24 cellular contexts compared by ENCODE assay signal in genomic region chr12:56229082-56229481, GRCh38. TPM values are rescaled to one million over a fixed set of nuclear protein-coding genes. Genes with fewer than 3 reads are reported as not detected.
DNase-seq lines count a peak whose midpoint lies in the region; ATAC-seq, FAIRE-seq and TF ChIP-seq lines count a peak whose summit lies in the region.
"Had no signal": no experiment of that assay in that cellular context is flagged by ENCODE, and none has a peak within 500 bp of the region (broad histone marks: within the 10 kb centered on the region; RNA-seq: fewer than 3 reads in every experiment).

No MANE protein-coding gene starts in this region.

- no peak overlapping the region for H3K4me3 ChIP-seq in BLaER1 treated with 17β-estradiol and CSF1 and Interleukin-3, amounts not matched to agents 10 nM and 100 nM
- H3K4me3 ChIP-seq in HEK293 (ENCODE audit: low read depth, low read length) (no peak overlapping the region), K562 (no peak overlapping the region), osteoblast (ENCODE audit: insufficient read depth, low read length) (no peak overlapping the region)

- H3K4me1 ChIP-seq in BLaER1 treated with 17β-estradiol and CSF1 and Interleukin-3, amounts not matched to agents 10 nM and 100 nM, result peaks cover 19 to 58% (median 48%) of the 10 kb centered on the region in 10 experiments; a peak in 19 of 20 replicates
- 0 out of 2 replicates have a peak, but pooled peaks cover 5% of the 10 kb centered on the region for H3K4me1 ChIP-seq in HEK293 (ENCODE audit: control insufficient read depth, insufficient read depth, low read length)
- H3K4me1 ChIP-seq in K562 (replicated peaks in 1 of 2; ENCODE audit: control insufficient read depth in 2 of 2, insufficient read depth in 2 of 2, low read length in 2 of 2), result peaks cover 13 to 16% of the 10 kb centered on the region in 2 experiments; a peak in 4 of 5 replicates
- peaks cover 11% of the 10 kb centered on the region for H3K4me1 ChIP-seq in osteoblast (ENCODE audit: insufficient read depth, low read length)

- TF ChIP-seq CTCF in HEK293 (tag by site-specific recombination; IDR thresholded peaks at IDR 0.05), result no peak
- TF ChIP-seq CTCF in K562 (IDR thresholded peaks at IDR 0.05 in 2 of 3, conservative IDR thresholded peaks at IDR 0.05 in 1 of 3; ENCODE audit: insufficient read depth in 2 of 3, low read depth in 1 of 3, low read length in 3 of 3), result no peak
- TF ChIP-seq CTCF in osteoblast (IDR thresholded peaks at IDR 0.05; ENCODE audit: extremely low read depth, low read depth, low read length), result no peak

- TF ChIP-seq POLR2A in K562 (conservative IDR thresholded peaks at IDR 0.05), result no peak

- TF ChIP-seq EP300 in K562 (IDR thresholded peaks at IDR 0.05; ENCODE audit: low read length), result no peak

- peaks cover 0 to 21% (median 5%) of the 10 kb centered on the region in 11 experiments; a peak in 6 of 22 replicates for H3K36me3 ChIP-seq in BLaER1 treated with 17β-estradiol and CSF1 and Interleukin-3, amounts not matched to agents 10 nM and 100 nM
- peaks cover 9 to 24% of the 10 kb centered on the region in 2 experiments; a peak in 2 of 3 replicates for H3K36me3 ChIP-seq in HEK293 (ENCODE audit: control insufficient read depth in 2 of 2, insufficient read depth in 1 of 2, low read length in 2 of 2)
- H3K36me3 ChIP-seq in K562 (ENCODE audit: control insufficient read depth, insufficient read depth, low read length), result peaks cover 9% of the 10 kb centered on the region; the same call in 2 of the 3 replicates
- peaks cover 3% of the 10 kb centered on the region for H3K36me3 ChIP-seq in osteoblast (ENCODE audit: insufficient read depth, low read length)

- DNase-seq in K562 (ENCODE audit: extremely low read depth in 1 of 4, low spot score in 3 of 4) (peak in 2 of 4 experiments; percentile 43 to 57), osteoblast (ENCODE audit: insufficient read length, low spot score, missing footprints) (peak; percentile 19), EL (no peak), NCI-H446 (lab: John Stamatoyannopoulos, UW) (no peak)
- DNase-seq: ACHN; C1 segment of cervical spinal cord; Calu3; CD8-positive, alpha-beta T cell; DMS153; GOT3; KBM-7; NCI-H1092 treated with DMSO at 0.1 percent for 48 hours; NCI-H1436 treated with DMSO at 0.1 percent for 48 hours; NCI-H1930; NCI-H345; NCI-H524 treated with DMSO at 0.1 percent for 48 hours had no signal

- POLR2A ChIA-PET in HEK293 (lab: Yijun Ruan, JAX), result no interaction called here
- POLR2A ChIA-PET in K562 (lab: Yijun Ruan, JAX), result interaction anchor here (0.9 kb wide), 1 partner anchor 112 kb away, joined by 3 read pairs; no protein-coding TSS in a partner anchor

- H3K27me3 ChIP-seq in BLaER1 treated with 17β-estradiol and CSF1 and Interleukin-3, amounts not matched to agents 10 nM and 100 nM, result no peaks in the 10 kb centered on the region
- H3K27me3 ChIP-seq in K562 (ENCODE audit: control insufficient read depth in 2 of 2, insufficient read depth in 2 of 2, low read length in 2 of 2), result no peaks in the 10 kb centered on the region
- no peaks in the 10 kb centered on the region for H3K27me3 ChIP-seq in osteoblast (ENCODE audit: insufficient read depth, low read length)

- H3K79me2 ChIP-seq in K562 (ENCODE audit: control insufficient read depth, insufficient read depth, low read length) (peaks cover 13% of the 10 kb centered on the region), osteoblast (ENCODE audit: insufficient read depth, low read length) (peaks cover 5% of the 10 kb centered on the region)

- H3K27ac ChIP-seq in BLaER1 treated with 17β-estradiol and CSF1 and Interleukin-3, amounts not matched to agents 10 nM and 100 nM, result peak overlapping the region in 7 of 11 experiments; percentile 8 to 60 (median 44); a peak in 9 of 22 replicates
- H3K27ac ChIP-seq in HEK293 (ENCODE audit: extremely low read depth, low read depth, low read length) (no peak overlapping the region), K562 (ENCODE audit: extremely low read depth, low read depth, low read length) (no peak overlapping the region), osteoblast (ENCODE audit: low read depth, low read length) (no peak overlapping the region)

- CTCF ChIA-PET in HEK293 (lab: Yijun Ruan, JAX), result interaction anchor here (0.6 kb wide), 1 partner anchor 39 kb away, joined by 4 read pairs; no protein-coding TSS in a partner anchor
- CTCF ChIA-PET in K562 (lab: Yijun Ruan, JAX; ENCODE audit: low intra/inter-chr PET ratio), result no interaction called here

- ATAC-seq in K562 (peak; percentile 7; the same call in 1 of the 3 replicates), HG03342 (IDR thresholded peaks at IDR 0.05; ENCODE audit: unreplicated experiment) (no peak)
- ATAC-seq: CD8-positive, alpha-beta T cell; HCT116 had no signal

- BruUV-seq in K562 (replicated peaks; lab: Mats Ljungman, UMichigan), result no TSS peak

- H4K20me1 ChIP-seq in BLaER1 treated with 17β-estradiol and CSF1 and Interleukin-3, amounts not matched to agents 10 nM and 100 nM, result no peaks in the 10 kb centered on the region
- H4K20me1 ChIP-seq in K562 (replicated peaks; ENCODE audit: control insufficient read depth, insufficient read depth, low read length) (no peaks in the 10 kb centered on the region), osteoblast (ENCODE audit: insufficient read depth, low read length) (no peaks in the 10 kb centered on the region)

- FAIRE-seq in K562 (lab: Jason Lieb, UNC), result peak; percentile 68
- FAIRE-seq: G401.6, GM18507, RCC 7860 had no signal

- in situ Hi-C loops in K562 (cut with MboI), result no loop called here

- H2AFZ ChIP-seq in K562 (ENCODE audit: low read depth, low read length) (no peak overlapping the region), osteoblast (ENCODE audit: low read length) (no peak overlapping the region)

- H3K9me1 ChIP-seq in K562 (ENCODE audit: control insufficient read depth, insufficient read depth, low read length), result no peaks in the 10 kb centered on the region

- no peak for TF ChIP-seq RAD21 in K562 (CRISPR knock-in tag; conservative IDR thresholded peaks at IDR 0.05 in 1 of 2, IDR thresholded peaks at IDR 0.05 in 1 of 2)

- 45% methylated on average over 7 of the region's 7 CpGs for WGBS in K562 (ENCODE audit: insufficient coverage, low coverage, missing lambda C conversion rate)

- H3K4me2 ChIP-seq in BLaER1 treated with 17β-estradiol and CSF1 and Interleukin-3, amounts not matched to agents 10 nM and 100 nM, result peak overlapping the region in 9 of 11 experiments; percentile 39 to 80 (median 68); a peak in 17 of 22 replicates
- H3K4me2 ChIP-seq in K562 (ENCODE audit: insufficient read depth, low read length) (no peak overlapping the region), osteoblast (ENCODE audit: insufficient read depth, low read length) (no peak overlapping the region)

- intact Hi-C loops in K562 (cut with micrococcal nuclease), result loop anchor here (10.0 kb wide), 1 partner anchor 184 kb away; the partner anchor contains the start of gene RPS26

- 0 out of 22 replicates have a peak overlapping the region, but pooled peaks of 1 of the 11 experiments have one; percentile 26 for H3K9ac ChIP-seq in BLaER1 treated with 17β-estradiol and CSF1 and Interleukin-3, amounts not matched to agents 10 nM and 100 nM
- peak overlapping the region in 1 of 2 experiments; percentile 10; a peak in 1 of 4 replicates for H3K9ac ChIP-seq in K562 (ENCODE audit: insufficient read depth in 1 of 2, low read depth in 2 of 2, low read length in 2 of 2)

- no peaks in the 10 kb centered on the region for H3K9me3 ChIP-seq in BLaER1 treated with 17β-estradiol and CSF1 and Interleukin-3, amounts not matched to agents 10 nM and 100 nM (replicated peaks in 1 of 11)
- no peaks in the 10 kb centered on the region for H3K9me3 ChIP-seq in HEK293 (ENCODE audit: control insufficient read depth, insufficient read depth, low read depth, low read length)
- no peaks in the 10 kb centered on the region for H3K9me3 ChIP-seq in K562 (replicated peaks; ENCODE audit: control insufficient read depth, insufficient read depth, low read depth, low read length)
- H3K9me3 ChIP-seq in osteoblast (ENCODE audit: low read depth, low read length), result no peaks in the 10 kb centered on the region

RNA-seq across cellular contexts. Expression of gene SLC39A5, which starts 0.8 kb away (rescaled TPM):
- 0.76 and 0.83 TPM in 2 replicates for total RNA-seq in K562 (2011; cell fraction: chromatin; rRNA removed; ENCODE audit: low replicate concordance)
- total RNA-seq in K562 (2011; cell fraction: nucleolus; rRNA removed), result 0.67 and 1.6 TPM in 2 replicates
- 1.5 and 2.7 TPM in 2 replicates for total RNA-seq in K562 (2011; cell fraction: nucleoplasm; rRNA removed)
- total RNA-seq in K562 (2014; rRNA removed), result not detected in 2 replicates
- total RNA-seq in K562 (2014; rRNA removed; fragmentation: Illumina TruSeq; extraction: Trizol), result not detected in 2 replicates
- total RNA-seq in K562 (2015; rRNA removed; fragmentation: Illumina TruSeq; extraction: Trizol), result not detected in 2 replicates
- 0.27 TPM in 1 of 2 replicates, not detected in the other for total RNA-seq in K562 (2021)
- polyA plus RNA-seq in K562 (2011; rRNA removed), result 0.08 and 0.18 TPM in 2 replicates
- 0.06 TPM in 1 of 2 replicates, not detected in the other for polyA plus RNA-seq in K562 (2011; cell fraction: cytosol; rRNA removed)
- 0.41 and 0.42 TPM in 2 replicates for polyA plus RNA-seq in K562 (2011; cell fraction: nucleus; rRNA removed)
- 0.13 and 0.40 TPM in 2 replicates for polyA plus RNA-seq in K562 (2012)
- 0.10 TPM in 1 of 2 replicates, not detected in the other for polyA plus RNA-seq in K562 (2014; fragmentation: Illumina TruSeq; extraction: Trizol)
- not detected for polyA plus RNA-seq in K562 (2014; fragmentation: Nextera tagmentation; extraction: Ambion mirVana)
- not detected in 2 replicates for polyA plus RNA-seq in K562 (2014; rRNA removed)
- polyA minus RNA-seq in K562 (2011; rRNA and poly(A)+ RNA removed), result not detected in 2 replicates
- not detected in 2 replicates for polyA minus RNA-seq in K562 (2011; cell fraction: cytosol; rRNA and poly(A)+ RNA removed)
- not detected in 2 replicates for polyA minus RNA-seq in K562 (2011; cell fraction: nucleus; rRNA and poly(A)+ RNA removed)
- total RNA-seq in osteoblast, result not detected in 2 replicates
- total RNA-seq: Calu3; CD8-positive, alpha-beta T cell; SK-MEL-5 had no signal

RNA-seq across cellular contexts. Expression of gene NABP2, which starts 4.9 kb away (rescaled TPM):
- 7.0 and 11.2 TPM in 2 replicates for total RNA-seq in K562 (2011; cell fraction: chromatin; rRNA removed; ENCODE audit: low replicate concordance)
- total RNA-seq in K562 (2011; cell fraction: nucleolus; rRNA removed), result 9.1 and 11.5 TPM in 2 replicates
- total RNA-seq in K562 (2011; cell fraction: nucleoplasm; rRNA removed), result 12.6 and 12.7 TPM in 2 replicates
- total RNA-seq in K562 (2014; rRNA removed), result 49.3 and 53.1 TPM in 2 replicates
- 38.1 and 38.2 TPM in 2 replicates for total RNA-seq in K562 (2014; rRNA removed; fragmentation: Illumina TruSeq; extraction: Trizol)
- 50.0 and 51.5 TPM in 2 replicates for total RNA-seq in K562 (2015; rRNA removed; fragmentation: Illumina TruSeq; extraction: Trizol)
- total RNA-seq in K562 (2021), result 39.5 and 43.1 TPM in 2 replicates
- polyA plus RNA-seq in K562 (2011; rRNA removed), result 51.6 and 60.6 TPM in 2 replicates
- 66.8 and 75.5 TPM in 2 replicates for polyA plus RNA-seq in K562 (2011; cell fraction: cytosol; rRNA removed)
- 13.8 and 14.0 TPM in 2 replicates for polyA plus RNA-seq in K562 (2011; cell fraction: nucleus; rRNA removed)
- 44.4 and 46.0 TPM in 2 replicates for polyA plus RNA-seq in K562 (2012)
- polyA plus RNA-seq in K562 (2014; fragmentation: Illumina TruSeq; extraction: Trizol), result 43.5 and 43.8 TPM in 2 replicates
- polyA plus RNA-seq in K562 (2014; fragmentation: Nextera tagmentation; extraction: Ambion mirVana), result 10 to 100 TPM; 11.3 to 28.0 TPM
- polyA plus RNA-seq in K562 (2014; rRNA removed), result 46.8 and 58.2 TPM in 2 replicates
- polyA minus RNA-seq in K562 (2011; rRNA and poly(A)+ RNA removed), result 27.9 and 28.7 TPM in 2 replicates
- polyA minus RNA-seq in K562 (2011; cell fraction: cytosol; rRNA and poly(A)+ RNA removed), result 17.8 and 19.0 TPM in 2 replicates
- 4.4 and 8.1 TPM in 2 replicates for polyA minus RNA-seq in K562 (2011; cell fraction: nucleus; rRNA and poly(A)+ RNA removed)
- total RNA-seq in osteoblast, result 26.8 and 27.4 TPM in 2 replicates

RNA-seq across cellular contexts. Expression of gene RNF41, which starts 7.4 kb away (rescaled TPM):
- total RNA-seq in K562 (2011; cell fraction: chromatin; rRNA removed; ENCODE audit: low replicate concordance), result 38.1 and 80.4 TPM in 2 replicates
- total RNA-seq in K562 (2011; cell fraction: nucleolus; rRNA removed), result 46.2 and 48.2 TPM in 2 replicates
- 35.6 and 42.0 TPM in 2 replicates for total RNA-seq in K562 (2011; cell fraction: nucleoplasm; rRNA removed)
- total RNA-seq in K562 (2014; rRNA removed), result 28.7 and 39.7 TPM in 2 replicates
- 32.2 and 33.8 TPM in 2 replicates for total RNA-seq in K562 (2014; rRNA removed; fragmentation: Illumina TruSeq; extraction: Trizol)
- 28.2 and 29.0 TPM in 2 replicates for total RNA-seq in K562 (2015; rRNA removed; fragmentation: Illumina TruSeq; extraction: Trizol)
- 37.1 and 40.6 TPM in 2 replicates for total RNA-seq in K562 (2021)
- polyA plus RNA-seq in K562 (2011; rRNA removed), result 45.4 and 63.8 TPM in 2 replicates
- 85.1 and 97.2 TPM in 2 replicates for polyA plus RNA-seq in K562 (2011; cell fraction: cytosol; rRNA removed)
- 35.0 and 44.2 TPM in 2 replicates for polyA plus RNA-seq in K562 (2011; cell fraction: nucleus; rRNA removed)
- polyA plus RNA-seq in K562 (2012), result 22.7 and 44.3 TPM in 2 replicates
- 46.8 and 53.2 TPM in 2 replicates for polyA plus RNA-seq in K562 (2014; fragmentation: Illumina TruSeq; extraction: Trizol)
- polyA plus RNA-seq in K562 (2014; fragmentation: Nextera tagmentation; extraction: Ambion mirVana), result 10 to 100 TPM; 29.7 to 30.0 TPM
- 36.0 and 39.3 TPM in 2 replicates for polyA plus RNA-seq in K562 (2014; rRNA removed)
- 94.3 and 95.6 TPM in 2 replicates for polyA minus RNA-seq in K562 (2011; rRNA and poly(A)+ RNA removed)
- polyA minus RNA-seq in K562 (2011; cell fraction: cytosol; rRNA and poly(A)+ RNA removed), result 44.2 and 59.1 TPM in 2 replicates
- polyA minus RNA-seq in K562 (2011; cell fraction: nucleus; rRNA and poly(A)+ RNA removed), result 19.4 and 38.8 TPM in 2 replicates
- 155 and 159 TPM in 2 replicates for total RNA-seq in osteoblast

RNA-seq across cellular contexts. Expression of gene ANKRD52, which starts 29.1 kb away (rescaled TPM):
- 36.9 and 89.7 TPM in 2 replicates for total RNA-seq in K562 (2011; cell fraction: chromatin; rRNA removed; ENCODE audit: low replicate concordance)
- 28.3 and 32.8 TPM in 2 replicates for total RNA-seq in K562 (2011; cell fraction: nucleolus; rRNA removed)
- 34.2 and 38.4 TPM in 2 replicates for total RNA-seq in K562 (2011; cell fraction: nucleoplasm; rRNA removed)
- total RNA-seq in K562 (2014; rRNA removed) (7.5 and 14.9 TPM in 2 replicates), K562 (2014; rRNA removed; fragmentation: Illumina TruSeq; extraction: Trizol) (5.8 and 7.9 TPM in 2 replicates), K562 (2015; rRNA removed; fragmentation: Illumina TruSeq; extraction: Trizol) (8.7 and 10.2 TPM in 2 replicates), K562 (2021) (39.1 and 46.8 TPM in 2 replicates), osteoblast (17.7 and 18.8 TPM in 2 replicates)
- polyA plus RNA-seq in K562 (2011; rRNA removed) (7.4 and 13.4 TPM in 2 replicates), K562 (2014; fragmentation: Illumina TruSeq; extraction: Trizol) (22.6 and 25.5 TPM in 2 replicates), K562 (2014; fragmentation: Nextera tagmentation; extraction: Ambion mirVana) (under 1 TPM; 0.52 to 0.55 TPM), K562 (2014; rRNA removed) (16.7 and 17.3 TPM in 2 replicates)
- polyA plus RNA-seq in K562 (2011; cell fraction: cytosol; rRNA removed), result 9.9 and 12.9 TPM in 2 replicates
- polyA plus RNA-seq in K562 (2011; cell fraction: nucleus; rRNA removed), result 33.2 and 50.3 TPM in 2 replicates
- 21.4 and 22.5 TPM in 2 replicates for polyA plus RNA-seq in K562 (2012)
- 9.5 and 13.7 TPM in 2 replicates for polyA minus RNA-seq in K562 (2011; rRNA and poly(A)+ RNA removed)
- polyA minus RNA-seq in K562 (2011; cell fraction: cytosol; rRNA and poly(A)+ RNA removed), result 15.3 and 16.6 TPM in 2 replicates
- polyA minus RNA-seq in K562 (2011; cell fraction: nucleus; rRNA and poly(A)+ RNA removed), result 7.7 and 12.7 TPM in 2 replicates

RNA-seq across cellular contexts. Expression of gene COQ10A, which starts 37.7 kb away (rescaled TPM):
- total RNA-seq in K562 (2011; cell fraction: chromatin; rRNA removed; ENCODE audit: low replicate concordance), result 40.5 and 51.5 TPM in 2 replicates
- 39.9 and 41.2 TPM in 2 replicates for total RNA-seq in K562 (2011; cell fraction: nucleolus; rRNA removed)
- total RNA-seq in K562 (2011; cell fraction: nucleoplasm; rRNA removed), result 38.4 and 43.7 TPM in 2 replicates
- 11.3 and 14.3 TPM in 2 replicates for total RNA-seq in K562 (2014; rRNA removed)
- total RNA-seq in K562 (2014; rRNA removed; fragmentation: Illumina TruSeq; extraction: Trizol), result 11.4 and 12.0 TPM in 2 replicates
- total RNA-seq in K562 (2015; rRNA removed; fragmentation: Illumina TruSeq; extraction: Trizol), result 10.0 and 11.0 TPM in 2 replicates
- total RNA-seq in K562 (2021), result 12.7 and 14.2 TPM in 2 replicates
- polyA plus RNA-seq in K562 (2011; rRNA removed), result 26.4 and 31.2 TPM in 2 replicates
- polyA plus RNA-seq in K562 (2011; cell fraction: cytosol; rRNA removed), result 19.6 and 35.7 TPM in 2 replicates
- 49.1 and 54.0 TPM in 2 replicates for polyA plus RNA-seq in K562 (2011; cell fraction: nucleus; rRNA removed)
- 11.8 and 21.5 TPM in 2 replicates for polyA plus RNA-seq in K562 (2012)
- polyA plus RNA-seq in K562 (2014; fragmentation: Illumina TruSeq; extraction: Trizol), result 16.3 and 19.3 TPM in 2 replicates
- 1 to 10 TPM; 3.1 to 5.7 TPM for polyA plus RNA-seq in K562 (2014; fragmentation: Nextera tagmentation; extraction: Ambion mirVana)
- polyA plus RNA-seq in K562 (2014; rRNA removed), result 21.1 and 23.6 TPM in 2 replicates
- 15.2 and 18.2 TPM in 2 replicates for polyA minus RNA-seq in K562 (2011; rRNA and poly(A)+ RNA removed)
- 5.1 and 7.4 TPM in 2 replicates for polyA minus RNA-seq in K562 (2011; cell fraction: cytosol; rRNA and poly(A)+ RNA removed)
- 7.7 and 12.7 TPM in 2 replicates for polyA minus RNA-seq in K562 (2011; cell fraction: nucleus; rRNA and poly(A)+ RNA removed)
- 10.1 and 14.4 TPM in 2 replicates for total RNA-seq in osteoblast

Comparison
In these comparisons a context has a peak if more than half of its experiments do, and no peak if none do; other contexts are left out.
1. H3K27ac ChIP-seq: peak in BLaER1 treated with 17β-estradiol and CSF1 and Interleukin-3, amounts not matched to agents 10 nM and 100 nM (7 of 11); none in HEK293 (single experiment), K562 (single experiment) and osteoblast (single experiment).
2. H3K4me2 ChIP-seq: peak in BLaER1 treated with 17β-estradiol and CSF1 and Interleukin-3, amounts not matched to agents 10 nM and 100 nM (9 of 11); none in K562 (single experiment) and osteoblast (single experiment).